Comparison of ENCODE assay signal across 17 cellular contexts in the genomic region with DNA sequence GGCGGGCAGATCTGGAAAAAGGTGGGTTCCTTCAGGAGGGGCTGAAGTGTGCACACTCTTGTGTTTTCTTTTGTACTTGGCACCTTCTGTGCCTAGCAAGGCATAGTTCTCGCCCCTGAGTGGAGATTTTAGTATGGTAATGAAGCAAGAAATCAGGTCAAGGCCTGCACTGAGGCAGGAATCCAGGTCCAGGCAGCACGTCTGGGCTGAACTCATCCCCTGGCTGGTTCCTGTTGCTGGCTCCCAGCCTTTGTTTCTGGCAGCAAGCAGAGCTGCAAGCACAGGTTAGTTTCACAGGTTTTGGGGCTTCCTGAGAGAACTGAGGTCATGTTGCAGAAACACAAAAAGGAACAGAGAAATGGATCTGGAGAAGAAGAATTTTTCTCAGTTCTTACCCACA. TPM values are rescaled to one million over a fixed set of nuclear protein-coding genes. Genes with fewer than 3 reads are reported as not detected.
DNase-seq lines count a peak whose midpoint lies in the region; ATAC-seq, FAIRE-seq and TF ChIP-seq lines count a peak whose summit lies in the region.
"Had no signal": no experiment of that assay in that cellular context is flagged by ENCODE, and none has a peak within 500 bp of the region (broad histone marks: within the 10 kb centered on the region; RNA-seq: fewer than 3 reads in every experiment).

No MANE protein-coding gene starts in this region.

- no peak for TF ChIP-seq POLR2A in testis (IDR thresholded peaks at IDR 0.05)
- no peak for TF ChIP-seq POLR2A in uterus (IDR thresholded peaks at IDR 0.05)

- no peaks in the 10 kb centered on the region for H3K79me2 ChIP-seq in OCI-LY3 (ENCODE audit: low read length)
- H3K79me2 ChIP-seq in keratinocyte (ENCODE audit: control insufficient read depth, insufficient read depth, low read length) = no peaks in the 10 kb centered on the region

- H3K9ac ChIP-seq in OCI-LY3 (ENCODE audit: low read length) (no peak overlapping the region), keratinocyte (ENCODE audit: control insufficient read depth, extremely low read depth, insufficient read depth, low read length) (no peak overlapping the region)

- WGBS in testis, 2 donors = 46 to 58% methylated on average over 3 of the region's 3 CpGs

- H3K27me3 ChIP-seq in OCI-LY3 (ENCODE audit: low read depth, low read length) = peaks cover 33% of the 10 kb centered on the region
- no peaks in the 10 kb centered on the region for H3K27me3 ChIP-seq in keratinocyte (ENCODE audit: control insufficient read depth, extremely low read depth, insufficient read depth, low read length)
- H3K27me3 ChIP-seq in testis = no peaks in the 10 kb centered on the region
- no peaks in the 10 kb centered on the region for H3K27me3 ChIP-seq in uterus

- peak overlapping the region; percentile 21; the same call in 1 of the 2 replicates for H3K4me2 ChIP-seq in OCI-LY3 (ENCODE audit: low read length)
- H3K4me2 ChIP-seq in keratinocyte (ENCODE audit: control insufficient read depth, extremely low read depth, insufficient read depth, low read depth, low read length) = peak overlapping the region; percentile 30

- TF ChIP-seq CTCF in OCI-LY3 (IDR thresholded peaks at IDR 0.05; ENCODE audit: low read depth, low read length) (no peak), coronary artery (IDR thresholded peaks at IDR 0.05) (no peak), keratinocyte (optimal IDR thresholded peaks at IDR 0.05 in 1 of 3, IDR thresholded peaks at IDR 0.05 in 1 of 3, conservative IDR thresholded peaks at IDR 0.05 in 1 of 3; ENCODE audit: extremely low read depth in 1 of 3, insufficient read depth in 2 of 3, low read length in 3 of 3) (no peak), testis (IDR thresholded peaks at IDR 0.05) (no peak), uterus (IDR thresholded peaks at IDR 0.05) (no peak)

- no peaks in the 10 kb centered on the region for H4K20me1 ChIP-seq in OCI-LY3 (ENCODE audit: insufficient read depth, low read length)
- no peaks in the 10 kb centered on the region for H4K20me1 ChIP-seq in keratinocyte (ENCODE audit: control insufficient read depth, extremely low read depth, insufficient read depth, low read length)

- ATAC-seq in HG03196 (IDR thresholded peaks at IDR 0.05; ENCODE audit: unreplicated experiment) (no peak), HG02973 (IDR thresholded peaks at IDR 0.05; ENCODE audit: unreplicated experiment) (no peak)
- ATAC-seq: HCT116, HepG2 had no signal

- dilution Hi-C loops in keratinocyte (cut with MboI; ENCODE audit: extremely low pct_ligation_motif_present, low sequenced_read_pairs) = no loop called here

- no peak overlapping the region for H3K27ac ChIP-seq in OCI-LY3 (ENCODE audit: low read length)
- H3K27ac ChIP-seq in coronary artery = no peak overlapping the region
- H3K27ac ChIP-seq in keratinocyte (ENCODE audit: control insufficient read depth, insufficient read depth, low read length) = no peak overlapping the region
- peak overlapping the region in 1 of 2 donors; percentile 53 for H3K27ac ChIP-seq in testis
- no peak overlapping the region for H3K27ac ChIP-seq in uterus

- no peaks in the 10 kb centered on the region for H3K9me1 ChIP-seq in keratinocyte (ENCODE audit: control insufficient read depth, extremely low read depth, insufficient read depth, low read length)

- H3K4me3 ChIP-seq in OCI-LY3 (ENCODE audit: low read length) (no peak overlapping the region), coronary artery (no peak overlapping the region), keratinocyte (ENCODE audit: control insufficient read depth in 2 of 3, extremely low read depth in 1 of 3, insufficient read depth in 2 of 3, low read depth in 1 of 3, low read length in 3 of 3) (no peak overlapping the region), testis (no peak overlapping the region), uterus (no peak overlapping the region)

- FAIRE-seq in keratinocyte (lab: Jason Lieb, UNC) = no peak
- FAIRE-seq: HepG2 had no signal

- H3K9me3 ChIP-seq in OCI-LY3 (ENCODE audit: insufficient read depth, low read length) = no peaks in the 10 kb centered on the region
- H3K9me3 ChIP-seq in keratinocyte (ENCODE audit: control insufficient read depth, low read depth, low read length) = no peaks in the 10 kb centered on the region
- H3K9me3 ChIP-seq in testis = no peaks in the 10 kb centered on the region
- no peaks in the 10 kb centered on the region for H3K9me3 ChIP-seq in uterus
- H3K9me3 ChIP-seq: Caco-2 had no signal

- intact Hi-C loops in testis (cut with DNase I; ENCODE audit: low total_unique reads) = no loop called here
- intact Hi-C loops in uterus (cut with DNase I; ENCODE audit: low total_unique reads) = no loop called here

- H2AFZ ChIP-seq in OCI-LY3 (ENCODE audit: low read depth, low read length) = no peak overlapping the region
- H2AFZ ChIP-seq in keratinocyte (ENCODE audit: control insufficient read depth, low read length) = peak overlapping the region; percentile 42

- no peaks in the 10 kb centered on the region for H3K36me3 ChIP-seq in OCI-LY3 (replicated peaks; ENCODE audit: low read depth, low read length)
- H3K36me3 ChIP-seq in keratinocyte (ENCODE audit: control insufficient read depth in 2 of 2, extremely low read depth in 1 of 2, insufficient read depth in 2 of 2, low read length in 2 of 2) = no peaks in the 10 kb centered on the region
- H3K36me3 ChIP-seq in testis (ENCODE audit: low read depth, missing control alignments) = no peaks in the 10 kb centered on the region
- no peaks in the 10 kb centered on the region for H3K36me3 ChIP-seq in uterus

- H3K4me1 ChIP-seq in OCI-LY3 (ENCODE audit: low read length) (peaks cover 17% of the 10 kb centered on the region), keratinocyte (ENCODE audit: control insufficient read depth, extremely low read depth, insufficient read depth, low read length) (peaks cover 13% of the 10 kb centered on the region), testis (peaks cover 13% of the 10 kb centered on the region), uterus (no peaks in the 10 kb centered on the region)
- H3K4me1 ChIP-seq: Caco-2 had no signal

- DNase-seq in coronary artery (ENCODE audit: low spot score) (peak; percentile 24), keratinocyte (ENCODE audit: low read depth, low spot score) (no peak), testis (peak; percentile 56), uterus (no peak)
- DNase-seq: Caco-2, DMS153, KG1, NCI-H1048, NCI-H146, NCI-H2081 treated with DMSO at 0.1 percent for 48 hours, NCI-H510A, SIG-M5 had no signal

RNA-seq across cellular contexts. Expression of gene SIGLEC7, which starts 21.2 kb away (rescaled TPM):
- polyA plus RNA-seq in keratinocyte = not detected in 3 replicates
- polyA plus RNA-seq in keratinocyte (2011; ENCODE audit: low read depth) = not detected
- not detected in 2 replicates for polyA plus RNA-seq in keratinocyte (2011; cell fraction: cytosol; rRNA removed)
- polyA plus RNA-seq in keratinocyte (2011; cell fraction: nucleus; rRNA removed) = not detected in 2 replicates
- not detected in 2 replicates for polyA plus RNA-seq in keratinocyte (2012; ENCODE audit: low replicate concordance)
- polyA minus RNA-seq in keratinocyte = not detected in 3 replicates
- not detected for polyA minus RNA-seq in keratinocyte (2011; cell fraction: cytosol; rRNA and poly(A)+ RNA removed)
- polyA minus RNA-seq in keratinocyte (2011; cell fraction: nucleus; rRNA and poly(A)+ RNA removed) = not detected in 2 replicates
- 1 to 10 TPM in 1 of 2 donors, under 1 TPM in 1; 0.79 to 1.2 TPM for total RNA-seq in testis
- 2.0 TPM for polyA plus RNA-seq in testis (ENCODE audit: insufficient read depth, low read depth, low replicate concordance)
- total RNA-seq in uterus = under 1 TPM in 2 of 4 donors, not detected in 2; 0.14 to 0.59 TPM
- total RNA-seq: Caco-2, HepG2 had no signal
- polyA plus RNA-seq: HepG2 had no signal

RNA-seq across cellular contexts. Expression of gene SIGLEC9, which starts 38.6 kb away (rescaled TPM):
- not detected in 3 replicates for polyA plus RNA-seq in keratinocyte
- not detected for polyA plus RNA-seq in keratinocyte (2011; ENCODE audit: low read depth)
- not detected in 2 replicates for polyA plus RNA-seq in keratinocyte (2011; cell fraction: cytosol; rRNA removed)
- polyA plus RNA-seq in keratinocyte (2011; cell fraction: nucleus; rRNA removed) = not detected in 2 replicates
- not detected in 2 replicates for polyA plus RNA-seq in keratinocyte (2012; ENCODE audit: low replicate concordance)
- polyA minus RNA-seq in keratinocyte = not detected in 3 replicates
- polyA minus RNA-seq in keratinocyte (2011; cell fraction: cytosol; rRNA and poly(A)+ RNA removed) = not detected
- polyA minus RNA-seq in keratinocyte (2011; cell fraction: nucleus; rRNA and poly(A)+ RNA removed) = 0.21 TPM in 1 of 2 replicates, not detected in the other
- total RNA-seq in testis = 1 to 10 TPM; 2.6 to 5.1 TPM
- polyA plus RNA-seq in testis (ENCODE audit: insufficient read depth, low read depth, low replicate concordance) = 3.2 TPM
- total RNA-seq in uterus = 1 to 10 TPM in 3 of 4 donors, under 1 TPM in 1; 0.51 to 2.6 (median 1.7) TPM
- total RNA-seq: Caco-2, HepG2 had no signal
- polyA plus RNA-seq: HepG2 had no signal

RNA-seq across cellular contexts. Expression of gene CTU1, which starts 55.0 kb away (rescaled TPM):
- 1.9 to 3.9 TPM (median 2.3 TPM) in 3 replicates for polyA plus RNA-seq in keratinocyte
- polyA plus RNA-seq in keratinocyte (2011; ENCODE audit: low read depth) = 0.79 TPM
- 0.81 and 2.8 TPM in 2 replicates for polyA plus RNA-seq in keratinocyte (2011; cell fraction: cytosol; rRNA removed)
- polyA plus RNA-seq in keratinocyte (2011; cell fraction: nucleus; rRNA removed) = 3.5 and 5.2 TPM in 2 replicates
- polyA plus RNA-seq in keratinocyte (2012; ENCODE audit: low replicate concordance) = 4.1 and 4.5 TPM in 2 replicates
- polyA minus RNA-seq in keratinocyte = 1.5 to 2.0 TPM (median 1.6 TPM) in 3 replicates
- polyA minus RNA-seq in keratinocyte (2011; cell fraction: cytosol; rRNA and poly(A)+ RNA removed) = 8.6 TPM
- polyA minus RNA-seq in keratinocyte (2011; cell fraction: nucleus; rRNA and poly(A)+ RNA removed) = 2.6 and 4.5 TPM in 2 replicates
- total RNA-seq in testis = 10 to 100 TPM; 17.6 to 23.5 TPM
- 2.0 TPM for polyA plus RNA-seq in testis (ENCODE audit: insufficient read depth, low read depth, low replicate concordance)
- 10 to 100 TPM in 1 of 4 donors, 1 to 10 TPM in 2, not detected in 1; 7.8 to 27.7 (median 8.4) TPM for total RNA-seq in uterus

Comparison
In these comparisons a context has a peak if more than half of its experiments do, and no peak if none do; other contexts are left out.
1. DNase-seq: peak in coronary artery (single experiment) and testis (single experiment); none in keratinocyte (single experiment) and uterus (0 of 2).